13 cellular contexts compared by ENCODE assay signal in genomic region chr11:89293966-89294679, GRCh38.
DNase-seq lines count a peak whose midpoint lies in the region; ATAC-seq and TF ChIP-seq lines count a peak whose summit lies in the region.
"Had no signal": no experiment of that assay in that cellular context is flagged by ENCODE, and none has a peak within 500 bp of the region (broad histone marks: within the 10 kb centered on the region; RNA-seq: fewer than 3 reads in every experiment).

No MANE protein-coding gene starts in this region.

- H3K36me3 Mint-ChIP-seq in glutamatergic neuron (ENCODE audit: unreplicated experiment), result no peaks in the 10 kb centered on the region
- no peaks in the 10 kb centered on the region for H3K36me3 Mint-ChIP-seq in neural crest cell (ENCODE audit: low read depth)
- no peaks in the 10 kb centered on the region for H3K36me3 Mint-ChIP-seq in activated naive CD8-positive, alpha-beta T cell treated with anti-CD3 and anti-CD28 coated beads for 36 hours
- H3K36me3 Mint-ChIP-seq: activated naive CD4-positive, alpha-beta T cell treated with anti-CD3 and anti-CD28 coated beads, Interleukin-2, amount 50 U/mL, for 72 hours; naive B cell had no signal

- whole genome bisulfite sequencing in adrenal gland, 4 donors, result 20 to 26% (median 23%) methylated on average over 10 to 18 of the region's 18 CpGs

- DNase-seq in AG08396 (ENCODE audit: low spot score), result peak; percentile 3
- peak in 4 of 7 donors; percentile 1 to 12 (median 8) for DNase-seq in adrenal gland
- DNase-seq in glutamatergic neuron, result peak; percentile 23
- DNase-seq in neural crest cell (ENCODE audit: low read depth, low spot score), result peak; percentile 20
- no peak for DNase-seq in GM10266 (ENCODE audit: extremely low spot score)
- no peak for DNase-seq in activated naive CD8-positive, alpha-beta T cell treated with anti-CD3 and anti-CD28 coated beads for 36 hours
- no peak for DNase-seq in cerebellar cortex (ENCODE audit: low spot score)
- DNase-seq: activated CD4-positive, alpha-beta T cell treated with anti-CD3 and anti-CD28 coated beads, Interleukin-2, amount 10 ng/mL, durations not matched to agents 7 days and 5 days; naive B cell; NCI-H187 treated with DMSO at 0.1 percent for 48 hours had no signal

- peaks cover 2% of the 10 kb centered on the region for H3K27me3 Mint-ChIP-seq in glutamatergic neuron (ENCODE audit: unreplicated experiment)
- no peaks in the 10 kb centered on the region for H3K27me3 Mint-ChIP-seq in neural crest cell (ENCODE audit: low read depth)
- H3K27me3 Mint-ChIP-seq in activated naive CD8-positive, alpha-beta T cell treated with anti-CD3 and anti-CD28 coated beads for 36 hours, result no peaks in the 10 kb centered on the region
- H3K27me3 Mint-ChIP-seq: activated CD4-positive, alpha-beta T cell treated with anti-CD3 and anti-CD28 coated beads, Interleukin-2, amount 10 ng/mL, durations not matched to agents 7 days and 5 days; naive B cell had no signal

- no peak overlapping the region for H3K27ac ChIP-seq in adrenal gland
- H3K27ac ChIP-seq: SJSA1 had no signal

- intact Hi-C loops in adrenal gland (cut with DNase I), result no loop called here

- no peak for TF ChIP-seq CTCF in adrenal gland (IDR thresholded peaks at IDR 0.05)
- TF ChIP-seq CTCF in glutamatergic neuron (IDR thresholded peaks at IDR 0.05; ENCODE audit: partially characterized antibody, unreplicated experiment), result no peak
- no peak for TF ChIP-seq CTCF in neural crest cell (conservative IDR thresholded peaks at IDR 0.05)
- no peak for TF ChIP-seq CTCF in GM10266 (IDR thresholded peaks at IDR 0.05; ENCODE audit: control insufficient read depth, insufficient read depth, low read depth, missing control alignments)

- H3K9me3 Mint-ChIP-seq in glutamatergic neuron (ENCODE audit: unreplicated experiment) (no peaks in the 10 kb centered on the region), neural crest cell (no peaks in the 10 kb centered on the region)
- no peaks in the 10 kb centered on the region for H3K9me3 Mint-ChIP-seq in activated naive CD8-positive, alpha-beta T cell treated with anti-CD3 and anti-CD28 coated beads for 36 hours
- H3K9me3 Mint-ChIP-seq: activated CD4-positive, alpha-beta T cell treated with anti-CD3 and anti-CD28 coated beads, Interleukin-2, amount 10 ng/mL, durations not matched to agents 7 days and 5 days; activated naive CD4-positive, alpha-beta T cell treated with anti-CD3 and anti-CD28 coated beads, Interleukin-2, amount 50 U/mL, for 72 hours had no signal

- no peaks in the 10 kb centered on the region for H3K36me3 ChIP-seq in adrenal gland (replicated peaks in 1 of 2)
- H3K36me3 ChIP-seq: SJSA1 had no signal

- H3K9me3 ChIP-seq in adrenal gland (replicated peaks in 1 of 3), result no peaks in the 10 kb centered on the region
- H3K9me3 ChIP-seq: SJSA1 had no signal

- H3K27me3 ChIP-seq in adrenal gland, result no peaks in the 10 kb centered on the region
- H3K27me3 ChIP-seq: SJSA1 had no signal

- H3K4me1 Mint-ChIP-seq in glutamatergic neuron (ENCODE audit: low read depth, unreplicated experiment), result no peaks in the 10 kb centered on the region
- H3K4me1 Mint-ChIP-seq in neural crest cell, result peaks cover 10% of the 10 kb centered on the region
- H3K4me1 Mint-ChIP-seq in activated naive CD8-positive, alpha-beta T cell treated with anti-CD3 and anti-CD28 coated beads for 36 hours, result no peaks in the 10 kb centered on the region
- H3K4me1 Mint-ChIP-seq: activated CD4-positive, alpha-beta T cell treated with anti-CD3 and anti-CD28 coated beads, Interleukin-2, amount 10 ng/mL, durations not matched to agents 7 days and 5 days; naive B cell had no signal

- H3K4me3 Mint-ChIP-seq in glutamatergic neuron (ENCODE audit: unreplicated experiment) (no peak overlapping the region), neural crest cell (peak overlapping the region; percentile 89)
- no peak overlapping the region for H3K4me3 Mint-ChIP-seq in activated naive CD8-positive, alpha-beta T cell treated with anti-CD3 and anti-CD28 coated beads for 36 hours
- H3K4me3 Mint-ChIP-seq: activated CD4-positive, alpha-beta T cell treated with anti-CD3 and anti-CD28 coated beads, Interleukin-2, amount 10 ng/mL, durations not matched to agents 7 days and 5 days; naive B cell had no signal

- no peak for TF ChIP-seq POLR2A in adrenal gland (IDR thresholded peaks at IDR 0.05)

- H3K4me1 ChIP-seq in adrenal gland (replicated peaks in 1 of 2), result peaks cover 0 to 6% of the 10 kb centered on the region in 2 donors
- H3K4me1 ChIP-seq: SJSA1 had no signal

- no peak overlapping the region for H3K27ac Mint-ChIP-seq in glutamatergic neuron (ENCODE audit: unreplicated experiment)
- peak overlapping the region; percentile 57 for H3K27ac Mint-ChIP-seq in neural crest cell (ENCODE audit: unreplicated experiment)
- no peak overlapping the region for H3K27ac Mint-ChIP-seq in activated naive CD8-positive, alpha-beta T cell treated with anti-CD3 and anti-CD28 coated beads for 36 hours
- H3K27ac Mint-ChIP-seq: activated CD4-positive, alpha-beta T cell treated with anti-CD3 and anti-CD28 coated beads, Interleukin-2, amount 10 ng/mL, durations not matched to agents 7 days and 5 days; activated naive CD4-positive, alpha-beta T cell treated with anti-CD3 and anti-CD28 coated beads, Interleukin-2, amount 50 U/mL, for 72 hours; naive B cell had no signal

- H3K4me3 ChIP-seq in adrenal gland, result peak overlapping the region in 1 of 4 donors; percentile 20
- H3K4me3 ChIP-seq: SJSA1 had no signal

- ATAC-seq in HG03139 (IDR thresholded peaks at IDR 0.05; ENCODE audit: unreplicated experiment), result no peak
- ATAC-seq: activated naive CD4-positive, alpha-beta T cell treated with anti-CD3 and anti-CD28 coated beads, Interleukin-2, amount 50 U/mL, for 72 hours had no signal

Comparison
In these comparisons a context has a peak if more than half of its experiments do, and no peak if none do; other contexts are left out.
1. DNase-seq: peak in AG08396 (single experiment), adrenal gland (4 of 7), glutamatergic neuron (single experiment) and neural crest cell (single experiment); none in GM10266 (single experiment), activated naive CD8-positive, alpha-beta T cell treated with anti-CD3 and anti-CD28 coated beads for 36 hours (single experiment) and cerebellar cortex (single experiment).